In genomic region chr7:13416071-13416470, GRCh38 we compare ENCODE assay signal across 29 cellular contexts.
"Had no signal": no experiment of that assay in that cellular context is flagged by ENCODE, and none has a peak within 500 bp of the region (broad histone marks: within the 10 kb centered on the region; RNA-seq: fewer than 3 reads in every experiment).

No MANE protein-coding gene starts in this region.

- H3K4me1 ChIP-seq: ascending aorta had no signal

- H3K36me3 Mint-ChIP-seq: activated CD8-positive, alpha-beta memory T cell treated with anti-CD3 and anti-CD28 coated beads, Interleukin-2, amount 10 ng/mL, durations not matched to agents 7 days and 5 days; activated naive CD4-positive, alpha-beta T cell treated with anti-CD3 and anti-CD28 coated beads, Interleukin-2, amount 50 U/mL, for 72 hours had no signal

- H3K9me3 Mint-ChIP-seq: activated CD4-positive, alpha-beta T cell treated with anti-CD3 and anti-CD28 coated beads, Interleukin-2, amount 10 ng/mL, durations not matched to agents 24 days and 14 days; central memory CD8-positive, alpha-beta T cell had no signal

- H3K4me3 ChIP-seq: ascending aorta, K562 had no signal

- H3K27me3 Mint-ChIP-seq: activated B cell treated with CpG ODN at 0.5 μM for 24 hours; activated CD4-positive, alpha-beta T cell treated with anti-CD3 and anti-CD28 coated beads, Interleukin-2, amount 10 ng/mL, durations not matched to agents 24 days and 14 days; activated CD8-positive, alpha-beta memory T cell treated with anti-CD3 and anti-CD28 coated beads, Interleukin-2, amount 10 ng/mL, durations not matched to agents 7 days and 5 days; activated naive CD8-positive, alpha-beta T cell treated with anti-CD3 and anti-CD28 coated beads, Interleukin-2, amount 50 U/mL, for 24 hours; activated T-cell treated with anti-CD3 and anti-CD28 coated beads, Interleukin-2, amount 50 U/mL, for 24 hours; brain; central memory CD8-positive, alpha-beta T cell; T-helper 17 cell had no signal

- H3K27ac Mint-ChIP-seq: activated B cell treated with CpG ODN at 0.5 μM for 24 hours; activated CD4-positive, alpha-beta T cell treated with anti-CD3 and anti-CD28 coated beads, Interleukin-2, amount 10 ng/mL, durations not matched to agents 24 days and 14 days; activated CD8-positive, alpha-beta memory T cell treated with anti-CD3 and anti-CD28 coated beads, Interleukin-2, amount 10 ng/mL, durations not matched to agents 7 days and 5 days; activated naive CD4-positive, alpha-beta T cell treated with anti-CD3 and anti-CD28 coated beads, Interleukin-2, amount 50 U/mL, for 72 hours; activated naive CD8-positive, alpha-beta T cell treated with anti-CD3 and anti-CD28 coated beads, Interleukin-2, amount 50 U/mL, for 24 hours; activated T-cell treated with anti-CD3 and anti-CD28 coated beads, Interleukin-2, amount 50 U/mL, for 24 hours; activated T-helper 1 cell treated with anti-CD3 and anti-CD28 coated beads, Interleukin-12 subunit alpha, Interleukin-12 subunit beta, Interleukin-2, Interleukin-4 antibody, amounts not matched to agents 30 ng/mL and 10 ng/mL and 1 ng/mL, durations not matched to agents 14 hours and 24 hours and 36 hours; brain; T-helper 17 cell had no signal

- H3K4me3 Mint-ChIP-seq: activated B cell treated with CpG ODN at 0.5 μM for 24 hours; activated CD4-positive, alpha-beta T cell treated with anti-CD3 and anti-CD28 coated beads, Interleukin-2, amount 10 ng/mL, durations not matched to agents 24 days and 14 days; activated CD8-positive, alpha-beta memory T cell treated with anti-CD3 and anti-CD28 coated beads, Interleukin-2, amount 10 ng/mL, durations not matched to agents 7 days and 5 days; activated naive CD8-positive, alpha-beta T cell treated with anti-CD3 and anti-CD28 coated beads, Interleukin-2, amount 50 U/mL, for 24 hours; activated T-cell treated with anti-CD3 and anti-CD28 coated beads, Interleukin-2, amount 50 U/mL, for 24 hours; activated T-helper 1 cell treated with anti-CD3 and anti-CD28 coated beads, Interleukin-12 subunit alpha, Interleukin-12 subunit beta, Interleukin-2, Interleukin-4 antibody, amounts not matched to agents 30 ng/mL and 10 ng/mL and 1 ng/mL, durations not matched to agents 14 hours and 24 hours and 36 hours; brain; central memory CD8-positive, alpha-beta T cell; T-helper 17 cell had no signal

- H3K27ac ChIP-seq: ascending aorta, RWPE1 had no signal

- H3K9me3 ChIP-seq: ascending aorta had no signal

- H3K4me1 Mint-ChIP-seq: activated B cell treated with CpG ODN at 0.5 μM for 24 hours; activated CD4-positive, alpha-beta T cell treated with anti-CD3 and anti-CD28 coated beads, Interleukin-2, amount 10 ng/mL, durations not matched to agents 24 days and 14 days; activated CD8-positive, alpha-beta memory T cell treated with anti-CD3 and anti-CD28 coated beads, Interleukin-2, amount 10 ng/mL, durations not matched to agents 7 days and 5 days; activated naive CD8-positive, alpha-beta T cell treated with anti-CD3 and anti-CD28 coated beads, Interleukin-2, amount 50 U/mL, for 24 hours; central memory CD8-positive, alpha-beta T cell; T-helper 17 cell had no signal

- DNase-seq: activated B cell treated with CpG ODN at 0.5 μM for 24 hours; activated CD4-positive, alpha-beta T cell treated with anti-CD3 and anti-CD28 coated beads for 1 hour; activated CD4-positive, alpha-beta T cell treated with anti-CD3 and anti-CD28 coated beads, Interleukin-2, amount 10 ng/mL, durations not matched to agents 24 days and 14 days; activated CD4-positive, alpha-beta T cell treated with anti-CD3 and anti-CD28 coated beads, Interleukin-2, amount 50 U/mL, for 48 hours; activated CD8-positive, alpha-beta memory T cell treated with anti-CD3 and anti-CD28 coated beads, Interleukin-2, amount 10 ng/mL, durations not matched to agents 7 days and 5 days; activated effector memory CD4-positive, alpha-beta T cell treated with anti-CD3 and anti-CD28 coated beads, Interleukin-2, amount 50 U/mL, for 16 hours; activated naive CD4-positive, alpha-beta T cell treated with Interleukin-2 at 50 U/mL for 16 hours; activated naive CD8-positive, alpha-beta T cell treated with anti-CD3 and anti-CD28 coated beads, Interleukin-2, amount 50 U/mL, for 24 hours; activated T-cell treated with anti-CD3 and anti-CD28 coated beads, Interleukin-2, amount 50 U/mL, for 24 hours; amniotic stem cell; Kasumi-1; NCI-H1105; NCI-H1436; NCI-H187; NCI-H2081; NCI-H2227 treated with DMSO at 0.1 percent for 48 hours; NCI-H446 treated with DMSO at 0.1 percent for 48 hours; NCI-H526 treated with DMSO at 0.1 percent for 48 hours; NK-92 treated with Interleukin-12 subunit alpha and Interleukin-12 subunit beta, amount 100 ng/mL, for 24 hours; Right ventricle myocardium superior; T-helper 17 cell; T-helper 9 cell had no signal

- H3K27me3 ChIP-seq: ascending aorta had no signal

- H3K36me3 ChIP-seq: ascending aorta had no signal
